In genomic region chr4:114601304-114602052, GRCh38 we compare ENCODE assay signal across 11 cellular contexts. TPM values are rescaled to one million over a fixed set of nuclear protein-coding genes. Genes with fewer than 3 reads are reported as not detected.
DNase-seq lines count a peak whose midpoint lies in the region; ATAC-seq and TF ChIP-seq lines count a peak whose summit lies in the region.
"Had no signal": no experiment of that assay in that cellular context is flagged by ENCODE, and none has a peak within 500 bp of the region (broad histone marks: within the 10 kb centered on the region; RNA-seq: fewer than 3 reads in every experiment).

No MANE protein-coding gene starts in this region.

- TF ChIP-seq CTCF in GM13976 (IDR thresholded peaks at IDR 0.05; ENCODE audit: borderline replicate concordance, control extremely low read depth, extremely low read depth, insufficient read depth, missing control alignments) = no peak

- peak; percentile 29 for DNase-seq in GM13976 (ENCODE audit: low spot score)
- peak; percentile 14 for DNase-seq in foreskin melanocyte
- DNase-seq in left ventricle myocardium superior = no peak
- no peak for DNase-seq in central memory CD4-positive, alpha-beta T cell
- no peak for DNase-seq in activated CD4-positive, alpha-beta T cell treated with anti-CD3 and anti-CD28 coated beads for 1 hour
- no peak for DNase-seq in NOMO-1 treated with dmso at 0.1 percent for 144 hours (lab: John Stamatoyannopoulos, UW; ENCODE audit: unreplicated experiment)
- DNase-seq: colonic mucosa, NCI-H2107, pancreas had no signal

- intact Hi-C loops in left ventricle myocardium superior (cut with micrococcal nuclease) = no loop called here

- ATAC-seq in GM21515 (IDR thresholded peaks at IDR 0.05; ENCODE audit: unreplicated experiment) (peak; percentile 29), HG03354 (IDR thresholded peaks at IDR 0.05; ENCODE audit: poor library complexity, severe bottlenecking, unreplicated experiment) (peak; percentile 52), left ventricle myocardium superior (no peak)
- ATAC-seq: pancreas had no signal

- in situ Hi-C loops in GM13976 (cut with MboI; ENCODE audit: low sequenced_read_pairs, unreplicated experiment) = no loop called here

RNA-seq across cellular contexts. Expression of gene UGT8, which starts 2.9 kb away (rescaled TPM):
- 0.12 TPM for total RNA-seq in left ventricle myocardium superior

Comparison
In these comparisons a context has a peak if more than half of its experiments do, and no peak if none do; other contexts are left out.
1. DNase-seq: peak in GM13976 (single experiment) and foreskin melanocyte (single experiment); none in left ventricle myocardium superior (single experiment), central memory CD4-positive, alpha-beta T cell (single experiment), activated CD4-positive, alpha-beta T cell treated with anti-CD3 and anti-CD28 coated beads for 1 hour (single experiment) and NOMO-1 treated with dmso at 0.1 percent for 144 hours (single experiment).